ENCODE assay signal across 7 cellular contexts in genomic region chr17:67825627-67826588, GRCh38. TPM values are rescaled to one million over a fixed set of nuclear protein-coding genes. Genes with fewer than 3 reads are reported as not detected.
DNase-seq lines count a peak whose midpoint lies in the region; ATAC-seq, FAIRE-seq and TF ChIP-seq lines count a peak whose summit lies in the region.
"Not testable (repeated sequence)": the region's sequence is repeated elsewhere in the genome, so short reads cannot be mapped to it uniquely, and the experiment has no call there.

No MANE protein-coding gene starts in this region.

- H3K9me3 ChIP-seq in iPS-20b (ENCODE audit: insufficient read depth, low read depth, low read length) = not testable (repeated sequence)

- H3K9ac ChIP-seq in iPS-20b (ENCODE audit: low read depth, low read length) = peak overlapping the region; percentile 99

- DNase-seq in NCI-H2227 (lab: John Stamatoyannopoulos, UW; ENCODE audit: unreplicated experiment) = peak; percentile 68
- peak; percentile 36 for DNase-seq in activated CD4-positive, alpha-beta T cell treated with anti-CD3 and anti-CD28 coated beads for 1 hour
- not testable (repeated sequence) for DNase-seq in bronchial epithelial cell (ENCODE audit: low read depth); skeletal muscle cell (ENCODE audit: low read depth)

- H3K4me3 ChIP-seq in bronchial epithelial cell (ENCODE audit: low read depth, low read length) (peak overlapping the region; percentile 94), iPS-20b (ENCODE audit: low read length) (peak overlapping the region; percentile 100), skeletal muscle cell (ENCODE audit: low read depth, low read length) (peak overlapping the region; percentile 59)

- not testable (repeated sequence) for H3K27me3 ChIP-seq in bronchial epithelial cell (ENCODE audit: control insufficient read depth, insufficient read depth, low read length); iPS-20b (ENCODE audit: insufficient read depth, low read length)

- FAIRE-seq in bronchial epithelial cell (lab: Jason Lieb, UNC) = not testable (repeated sequence)

- peaks cover 10% of the 10 kb centered on the region for H3K4me1 ChIP-seq in iPS-20b (ENCODE audit: insufficient read depth, low read length)

- H3K27ac ChIP-seq in iPS-20b (ENCODE audit: low read length) = peak overlapping the region; percentile 62

- H3K36me3 ChIP-seq in bronchial epithelial cell (ENCODE audit: control insufficient read depth, insufficient read depth, low read length); iPS-20b (ENCODE audit: insufficient read depth, low read depth, low read length): not testable (repeated sequence)

- ATAC-seq in GM18861 (IDR thresholded peaks at IDR 0.05; ENCODE audit: unreplicated experiment) (peak; percentile 22), HG02981 (IDR thresholded peaks at IDR 0.05; ENCODE audit: unreplicated experiment) (peak; percentile 34)

- not testable (repeated sequence) for TF ChIP-seq CTCF in bronchial epithelial cell (IDR thresholded peaks at IDR 0.05; ENCODE audit: insufficient read depth, low read length, severe bottlenecking)

RNA-seq across cellular contexts. Expression of gene BPTF, which starts 0.6 kb away (rescaled TPM):
- 18.7 and 23.8 TPM in 2 replicates for total RNA-seq in bronchial epithelial cell
